Comparison of ENCODE assay signal across 8 cellular contexts in genomic region chr17:15683824-15684478, GRCh38. TPM values are rescaled to one million over a fixed set of nuclear protein-coding genes. Genes with fewer than 3 reads are reported as not detected.
DNase-seq lines count a peak whose midpoint lies in the region; ATAC-seq and TF ChIP-seq lines count a peak whose summit lies in the region.
"Not testable (repeated sequence)": the region's sequence is repeated elsewhere in the genome, so short reads cannot be mapped to it uniquely, and the experiment has no call there.

TRIM16 (minus strand) TSS chr17:15684311; CDS start chr17:15651609, 32,702 bp downstream.

- H3K27me3 ChIP-seq in effector memory CD4-positive, alpha-beta T cell (replicated peaks; ENCODE audit: control insufficient read depth, insufficient read depth, low read length, poor library complexity, severe bottlenecking), result not testable (repeated sequence)

- ATAC-seq in GM19463 (IDR thresholded peaks at IDR 0.05; ENCODE audit: unreplicated experiment) (peak; percentile 95), HG03565 (IDR thresholded peaks at IDR 0.05; ENCODE audit: unreplicated experiment) (peak; percentile 76)

- not testable (repeated sequence) for H3K36me3 ChIP-seq in effector memory CD4-positive, alpha-beta T cell (ENCODE audit: control insufficient read depth, insufficient read depth, low read length)

- H3K9me3 ChIP-seq in effector memory CD4-positive, alpha-beta T cell (ENCODE audit: control insufficient read depth, low read length), result not testable (repeated sequence)

- H3K27ac ChIP-seq in C4-2B, result peak within 1 kb of the TSS; percentile 34
- peak within 1 kb of the TSS; percentile 60 for H3K27ac ChIP-seq in effector memory CD4-positive, alpha-beta T cell (ENCODE audit: insufficient read depth, low read length, poor library complexity, severe bottlenecking)

- DNase-seq in NOMO-1 treated with DMSO at 0.1 percent for 48 hours (lab: John Stamatoyannopoulos, UW; ENCODE audit: unreplicated experiment), result peak; percentile 50
- DNase-seq in activated CD8-positive, alpha-beta memory T cell treated with anti-CD3 and anti-CD28 coated beads for 4 hours (ENCODE audit: low read depth in 2 of 2), result peak; percentile 61 to 63
- peak; percentile 62 to 72 (median 69) for DNase-seq in effector memory CD4-positive, alpha-beta T cell
- DNase-seq in lung microvascular endothelial cell (ENCODE audit: low read depth in 2 of 2), result peak; percentile 54 to 56
- DNase-seq in stimulated activated CD4-positive, alpha-beta T cell treated with anti-CD3 and anti-CD28 coated beads, Interleukin-4, amount 100 ng/mL, for 48 hours (ENCODE audit: low read depth in 2 of 2), result peak; percentile 70 to 71

- not testable (repeated sequence) for H3K4me1 ChIP-seq in effector memory CD4-positive, alpha-beta T cell (ENCODE audit: control insufficient read depth, insufficient read depth, low read length, poor library complexity, severe bottlenecking)

- peak within 1 kb of the TSS; percentile 69 for H3K4me3 ChIP-seq in effector memory CD4-positive, alpha-beta T cell (ENCODE audit: insufficient read depth, low read depth, low read length, poor library complexity, severe bottlenecking)

- TF ChIP-seq CTCF in C4-2B (conservative IDR thresholded peaks at IDR 0.05), result not testable (repeated sequence)

RNA-seq across cellular contexts. Expression of gene TRIM16, which starts in this region (rescaled TPM):
- total RNA-seq in lung microvascular endothelial cell, result 40.9 and 42.5 TPM in 2 replicates

Comparison
In these comparisons a context has a peak if more than half of its experiments do, and no peak if none do; other contexts are left out.
1. Peak in every context shown above with its lines: DNase-seq, ATAC-seq, H3K4me3 ChIP-seq and H3K27ac ChIP-seq.